30 cellular contexts compared by ENCODE assay signal in the genomic region with DNA sequence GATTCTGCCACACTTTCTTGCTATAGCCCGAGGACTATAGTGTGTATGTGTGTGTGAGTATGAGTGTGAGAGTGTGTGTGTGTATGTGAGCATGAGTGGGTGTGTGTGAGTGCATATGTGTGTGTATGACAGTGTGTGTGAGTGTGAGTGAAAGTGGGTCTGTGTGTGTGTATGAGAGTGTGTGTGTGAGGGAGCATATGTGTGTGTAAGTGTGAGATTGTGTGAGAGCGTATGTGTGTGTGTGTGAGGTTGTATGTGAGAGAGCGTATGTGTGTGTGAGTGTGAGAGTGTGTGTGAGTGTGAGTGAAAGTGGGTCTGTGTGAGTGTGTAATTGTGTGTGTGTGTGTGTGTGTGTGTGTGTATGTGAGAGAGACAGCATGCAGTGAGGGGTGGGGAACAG.
"Had no signal": no experiment of that assay in that cellular context is flagged by ENCODE, and none has a peak within 500 bp of the region (broad histone marks: within the 10 kb centered on the region; RNA-seq: fewer than 3 reads in every experiment).

No MANE protein-coding gene starts in this region.

- H3K27ac Mint-ChIP-seq: memory B cell; mesothelial cell of epicardium; stimulated activated effector memory CD8-positive, alpha-beta T cell treated with anti-CD3 and anti-CD28 coated beads, Interleukin-12 subunit alpha, Interleukin-12 subunit beta, amount 100 ng/mL, for 72 hours had no signal

- H3K27ac ChIP-seq: coronary artery, esophagus muscularis mucosa, foreskin keratinocyte, gastroesophageal sphincter, heart left ventricle, hepatocyte, neutrophil, parathyroid adenoma, prostate gland, right atrium auricular region, sigmoid colon, testis, tibial artery, upper lobe of left lung, uterus had no signal

- H3K4me2 ChIP-seq: hepatocyte had no signal

- H3K4me1 Mint-ChIP-seq: memory B cell; stimulated activated effector memory CD8-positive, alpha-beta T cell treated with anti-CD3 and anti-CD28 coated beads, Interleukin-12 subunit alpha, Interleukin-12 subunit beta, amount 100 ng/mL, for 72 hours had no signal

- ATAC-seq: foreskin keratinocyte; gastroesophageal sphincter; left lobe of liver; mucosa of descending colon; stimulated activated effector memory CD8-positive, alpha-beta T cell treated with anti-CD3 and anti-CD28 coated beads, Interleukin-12 subunit alpha, Interleukin-12 subunit beta, amount 100 ng/mL, for 72 hours; stimulated activated naive CD8-positive, alpha-beta T cell treated with anti-CD3 and anti-CD28 coated beads, Interleukin-15, Interleukin-2, amounts not matched to agents 100 U/mL and 50 U/mL, for 24 hours had no signal

- H3K4me1 ChIP-seq: esophagus muscularis mucosa, foreskin keratinocyte, gastroesophageal sphincter, prostate gland, right atrium auricular region, sigmoid colon, testis, tibial artery, uterus had no signal

- H3K79me2 ChIP-seq: hepatocyte, parathyroid adenoma had no signal

- H3K27me3 ChIP-seq: esophagus muscularis mucosa, foreskin keratinocyte, gastroesophageal sphincter, heart left ventricle, hepatocyte, sigmoid colon, testis, tibial artery, upper lobe of left lung, uterus had no signal

- H3K36me3 ChIP-seq: esophagus muscularis mucosa, gastroesophageal sphincter, heart left ventricle, neutrophil, prostate gland, right atrium auricular region, sigmoid colon, tibial artery, upper lobe of left lung, uterus had no signal

- H3K9ac ChIP-seq: parathyroid adenoma had no signal

- H3K9me3 ChIP-seq: esophagus muscularis mucosa, gastroesophageal sphincter, heart left ventricle, mucosa of descending colon, neutrophil, prostate gland, right atrium auricular region, sigmoid colon, testis, tibial artery, upper lobe of left lung, uterus had no signal

- DNase-seq: dermis blood vessel endothelial cell; effector memory CD4-positive, alpha-beta T cell; foreskin keratinocyte; heart left ventricle; kidney; mucosa of descending colon; naive B cell; sigmoid colon; stimulated activated CD4-positive, alpha-beta T cell treated with anti-CD3 and anti-CD28 coated beads, Interleukin-2, amount 100 ng/mL, for 24 hours; stimulated activated CD4-positive, alpha-beta T cell treated with anti-CD3 and anti-CD28 coated beads, Interleukin-4, amount 100 ng/mL, for 24 hours; stimulated activated naive CD8-positive, alpha-beta T cell treated with anti-CD3 and anti-CD28 coated beads, Interleukin-15, Interleukin-2, amounts not matched to agents 100 U/mL and 50 U/mL, for 24 hours; substantia nigra; testis; tibial artery; upper lobe of left lung; uterus had no signal

- FAIRE-seq: endothelial cell of umbilical vein, kidney had no signal

- H3K9me3 Mint-ChIP-seq: stimulated activated effector memory CD8-positive, alpha-beta T cell treated with anti-CD3 and anti-CD28 coated beads, Interleukin-12 subunit alpha, Interleukin-12 subunit beta, amount 100 ng/mL, for 72 hours had no signal

- H3K36me3 Mint-ChIP-seq: memory B cell, mesothelial cell of epicardium, naive B cell had no signal

- H3K4me3 ChIP-seq: coronary artery, esophagus muscularis mucosa, gastroesophageal sphincter, heart left ventricle, hepatocyte, lung, mucosa of descending colon, prostate gland, right atrium auricular region, sigmoid colon, testis, tibial artery, upper lobe of left lung, uterus had no signal

- H2AFZ ChIP-seq: hepatocyte had no signal

- H3K4me3 Mint-ChIP-seq: memory B cell; mesothelial cell of epicardium; naive B cell; stimulated activated effector memory CD8-positive, alpha-beta T cell treated with anti-CD3 and anti-CD28 coated beads, Interleukin-12 subunit alpha, Interleukin-12 subunit beta, amount 100 ng/mL, for 72 hours had no signal
